ENCODE assay signal across 33 cellular contexts in genomic region chr4:6357476-6357875, GRCh38.
"Had no signal": no experiment of that assay in that cellular context is flagged by ENCODE, and none has a peak within 500 bp of the region (broad histone marks: within the 10 kb centered on the region; RNA-seq: fewer than 3 reads in every experiment).

No MANE protein-coding gene starts in this region.

- H3K27ac ChIP-seq: adrenal gland, body of pancreas, cardiac muscle cell, VCaP had no signal

- DNase-seq: activated CD4-positive, alpha-beta memory T cell treated with anti-CD3 and anti-CD28 coated beads, Interleukin-2, amount 10 ng/mL, durations not matched to agents 7 days and 5 days; activated CD4-positive, alpha-beta T cell treated with anti-CD3 and anti-CD28 coated beads for 1 hour; activated CD4-positive, alpha-beta T cell treated with anti-CD3 and anti-CD28 coated beads for 36 hours; activated CD4-positive, alpha-beta T cell treated with anti-CD3 and anti-CD28 coated beads for 48 hours; activated CD4-positive, alpha-beta T cell treated with anti-CD3 and anti-CD28 coated beads, Interleukin-2, amount 10 ng/mL, durations not matched to agents 7 days and 5 days; activated CD4-positive, alpha-beta T cell treated with anti-CD3 and anti-CD28 coated beads, Interleukin-2, amount 50 U/mL, for 48 hours; activated CD4-positive, CD25-positive, alpha-beta regulatory T cell; activated CD8-positive, alpha-beta memory T cell treated with anti-CD3 and anti-CD28 coated beads for 24 hours; activated CD8-positive, alpha-beta memory T cell treated with anti-CD3 and anti-CD28 coated beads, Interleukin-2, amount 10 ng/mL, durations not matched to agents 7 days and 5 days; activated CD8-positive, alpha-beta memory T cell treated with anti-CD3 and anti-CD28 coated beads, Interleukin-2, amount 50 U/mL, for 48 hours; activated CD8-positive, alpha-beta T cell treated with anti-CD3 and anti-CD28 coated beads, Interleukin-2, amount 10 ng/mL, durations not matched to agents 7 days and 5 days; activated effector memory CD4-positive, alpha-beta T cell treated with Interleukin-2 at 50 U/mL for 16 hours; activated gamma-delta T cell; activated naive CD4-positive, alpha-beta T cell; activated naive CD4-positive, alpha-beta T cell treated with anti-CD3 and anti-CD28 coated beads for 36 hours; activated naive CD4-positive, alpha-beta T cell treated with anti-CD3 and anti-CD28 coated beads, Interleukin-2, amount 50 U/mL, for 16 hours; activated naive CD8-positive, alpha-beta T cell treated with anti-CD3 and anti-CD28 coated beads for 36 hours; activated T-cell treated with anti-CD3 and anti-CD28 coated beads, Interleukin-2, amount 50 U/mL, for 24 hours; activated T-cell treated with anti-CD3 and anti-CD28 coated beads, Interleukin-2, amount 50 U/mL, for 48 hours; adrenal gland; amniotic stem cell; aorta; body of pancreas; caudate nucleus; cerebellar nuclear complex; T-helper 1 cell; T-helper 2 cell; T-helper 9 cell had no signal

- H3K27me3 ChIP-seq: adrenal gland, body of pancreas had no signal

- ATAC-seq: activated CD4-positive, alpha-beta T cell treated with anti-CD3 and anti-CD28 coated beads for 36 hours; activated CD4-positive, CD25-positive, alpha-beta regulatory T cell treated with anti-CD3 and anti-CD28 coated beads, Interleukin-2, amount 50 U/mL, for 24 hours; activated CD8-positive, alpha-beta memory T cell treated with anti-CD3 and anti-CD28 coated beads, Interleukin-2, amount 10 ng/mL, durations not matched to agents 7 days and 5 days; activated CD8-positive, alpha-beta T cell treated with anti-CD3 and anti-CD28 coated beads, Interleukin-2, amount 10 ng/mL, durations not matched to agents 7 days and 5 days; activated naive CD4-positive, alpha-beta T cell treated with anti-CD3 and anti-CD28 coated beads, Interleukin-2, amount 50 U/mL, for 72 hours; body of pancreas; WTC11 had no signal

- H3K4me3 ChIP-seq: adrenal gland, body of pancreas, cardiac muscle cell had no signal
